8 cellular contexts compared by ENCODE assay signal in genomic region chr20:62065669-62066338, GRCh38. TPM values are rescaled to one million over a fixed set of nuclear protein-coding genes. Genes with fewer than 3 reads are reported as not detected.
A peak's percentile ranks its signal among the peaks of the same experiment; 100 is the strongest.
DNase-seq lines count a peak whose midpoint lies in the region; ATAC-seq and TF ChIP-seq lines count a peak whose summit lies in the region.

A gene with protein sequence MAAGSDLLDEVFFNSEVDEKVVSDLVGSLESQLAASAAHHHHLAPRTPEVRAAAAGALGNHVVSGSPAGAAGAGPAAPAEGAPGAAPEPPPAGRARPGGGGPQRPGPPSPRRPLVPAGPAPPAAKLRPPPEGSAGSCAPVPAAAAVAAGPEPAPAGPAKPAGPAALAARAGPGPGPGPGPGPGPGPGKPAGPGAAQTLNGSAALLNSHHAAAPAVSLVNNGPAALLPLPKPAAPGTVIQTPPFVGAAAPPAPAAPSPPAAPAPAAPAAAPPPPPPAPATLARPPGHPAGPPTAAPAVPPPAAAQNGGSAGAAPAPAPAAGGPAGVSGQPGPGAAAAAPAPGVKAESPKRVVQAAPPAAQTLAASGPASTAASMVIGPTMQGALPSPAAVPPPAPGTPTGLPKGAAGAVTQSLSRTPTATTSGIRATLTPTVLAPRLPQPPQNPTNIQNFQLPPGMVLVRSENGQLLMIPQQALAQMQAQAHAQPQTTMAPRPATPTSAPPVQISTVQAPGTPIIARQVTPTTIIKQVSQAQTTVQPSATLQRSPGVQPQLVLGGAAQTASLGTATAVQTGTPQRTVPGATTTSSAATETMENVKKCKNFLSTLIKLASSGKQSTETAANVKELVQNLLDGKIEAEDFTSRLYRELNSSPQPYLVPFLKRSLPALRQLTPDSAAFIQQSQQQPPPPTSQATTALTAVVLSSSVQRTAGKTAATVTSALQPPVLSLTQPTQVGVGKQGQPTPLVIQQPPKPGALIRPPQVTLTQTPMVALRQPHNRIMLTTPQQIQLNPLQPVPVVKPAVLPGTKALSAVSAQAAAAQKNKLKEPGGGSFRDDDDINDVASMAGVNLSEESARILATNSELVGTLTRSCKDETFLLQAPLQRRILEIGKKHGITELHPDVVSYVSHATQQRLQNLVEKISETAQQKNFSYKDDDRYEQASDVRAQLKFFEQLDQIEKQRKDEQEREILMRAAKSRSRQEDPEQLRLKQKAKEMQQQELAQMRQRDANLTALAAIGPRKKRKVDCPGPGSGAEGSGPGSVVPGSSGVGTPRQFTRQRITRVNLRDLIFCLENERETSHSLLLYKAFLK (minus strand): TSS chr20:62065881. CDS start chr20:62065810, 71 bp downstream.

- 0 to 1% methylated on average over 5 to 44 of the region's 117 CpGs for whole genome bisulfite sequencing in lower leg skin, 2 donors

- no peak for TF ChIP-seq CTCF in lower leg skin (IDR thresholded peaks at IDR 0.05)

- H3K4me3 ChIP-seq in lower leg skin (ENCODE audit: low read depth, poor library complexity, severe bottlenecking) = peak within 1 kb of the TSS; percentile 48

- TF ChIP-seq POLR2A in lower leg skin (IDR thresholded peaks at IDR 0.05) = peak in 1 of 2 donors; percentile 79

- ATAC-seq in GM19035 (IDR thresholded peaks at IDR 0.05; ENCODE audit: unreplicated experiment) (peak; percentile 72), HG03280 (IDR thresholded peaks at IDR 0.05; ENCODE audit: unreplicated experiment) (peak; percentile 74)

- DNase-seq in AML-193 (lab: John Stamatoyannopoulos, UW) = peak; percentile 29 to 45
- peak; percentile 30 to 87 for DNase-seq in NCI-H526 (lab: John Stamatoyannopoulos, UW)
- DNase-seq in activated CD4-positive, alpha-beta T cell treated with anti-CD3 and anti-CD28 coated beads, Interleukin-2, amount 50 U/mL, for 4 hours = peak; percentile 58 to 74
- peak; percentile 40 to 79 for DNase-seq in dermis microvascular lymphatic vessel endothelial cell (ENCODE audit: low read depth in 2 of 2)
- DNase-seq in lower leg skin (ENCODE audit: low spot score in 2 of 2) = peak; percentile 61 to 94
- peak; percentile 64 to 65 for DNase-seq in stimulated activated CD4-positive, alpha-beta T cell treated with anti-CD3 and anti-CD28 coated beads, Interleukin-4, amount 100 ng/mL, for 48 hours (ENCODE audit: low read depth in 2 of 2)

- intact Hi-C loops in lower leg skin (cut with DNase I; ENCODE audit: low total_unique reads) = loop anchor here (5.0 kb wide), 1 partner anchor 56 kb away; the partner anchor contains the start of gene LSM14B

RNA-seq across cellular contexts. Expression of the gene that starts here (rescaled TPM):
- total RNA-seq in dermis microvascular lymphatic vessel endothelial cell (2.3 and 3.7 TPM in 2 replicates), lower leg skin (10 to 100 TPM; 21.1 to 40.6 (median 22.1) TPM)

Comparison
In these comparisons a context has a peak if more than half of its experiments do, and no peak if none do; other contexts are left out.
1. Peak in every context shown above with its lines: DNase-seq, ATAC-seq and H3K4me3 ChIP-seq.